Comparison of ENCODE assay signal across 12 cellular contexts in the genomic region with DNA sequence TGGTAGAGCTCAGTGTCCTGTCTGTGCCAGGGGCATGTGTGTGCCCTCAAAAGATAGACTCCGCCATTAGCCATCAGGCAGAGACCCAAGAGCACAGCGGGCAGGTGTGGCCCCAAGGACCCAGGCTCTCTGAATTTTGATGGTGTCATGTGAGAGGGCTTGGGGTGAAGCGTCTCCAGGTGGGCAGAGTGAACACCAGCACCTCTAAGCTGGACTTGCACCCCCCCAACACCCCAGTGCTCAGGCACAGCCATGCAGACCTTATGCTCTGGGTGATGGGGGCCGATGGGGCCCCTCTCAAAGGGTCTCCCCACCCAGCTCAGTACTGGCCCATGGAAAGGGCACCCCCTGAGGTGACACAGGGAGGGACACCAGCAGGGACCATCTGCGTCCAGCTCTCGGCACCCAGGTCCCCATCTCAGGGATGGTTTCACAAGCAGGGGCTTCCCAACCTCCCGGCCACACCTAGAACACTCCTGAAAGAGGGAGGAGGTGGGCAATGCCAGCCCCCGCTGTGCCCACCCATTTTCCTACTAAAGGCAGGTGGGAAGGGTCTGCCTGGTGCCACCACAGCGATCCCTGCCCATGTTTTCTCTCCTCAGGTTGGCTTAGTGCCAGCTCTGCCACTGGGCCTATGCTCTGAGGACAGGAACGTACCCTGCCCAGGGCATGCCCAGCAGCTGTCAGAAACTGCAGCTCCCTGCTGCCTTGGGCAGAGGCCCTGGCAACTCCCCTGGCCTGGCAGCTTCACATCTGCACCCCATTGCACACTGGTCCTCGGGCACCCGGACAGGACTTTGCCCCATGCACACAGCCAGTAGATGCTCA. TPM values are rescaled to one million over a fixed set of nuclear protein-coding genes. Genes with fewer than 3 reads are reported as not detected.
A peak's percentile ranks its signal among the peaks of the same experiment; 100 is the strongest.
DNase-seq lines count a peak whose midpoint lies in the region; ATAC-seq and TF ChIP-seq lines count a peak whose summit lies in the region.
"Had no signal": no experiment of that assay in that cellular context is flagged by ENCODE, and none has a peak within 500 bp of the region (broad histone marks: within the 10 kb centered on the region; RNA-seq: fewer than 3 reads in every experiment).

No MANE protein-coding gene starts in this region.

- no peak overlapping the region for H3K27ac ChIP-seq in CD4-positive, CD25-positive, alpha-beta regulatory T cell (ENCODE audit: insufficient read depth, low read length, poor library complexity, severe bottlenecking)
- no peak overlapping the region for H3K27ac ChIP-seq in PC-9

- H3K27me3 Mint-ChIP-seq in CD4-positive, CD25-positive, alpha-beta regulatory T cell = no peaks in the 10 kb centered on the region

- TF ChIP-seq POLR2A in erythroblast (IDR thresholded peaks at IDR 0.05; ENCODE audit: low read length) = no peak

- H3K4me1 Mint-ChIP-seq in CD4-positive, CD25-positive, alpha-beta regulatory T cell = peaks cover 8 to 65% (median 41%) of the 10 kb centered on the region in 4 donors

- DNase-seq in CD4-positive, CD25-positive, alpha-beta regulatory T cell = no peak
- peak; percentile 11 for DNase-seq in GM13976 (ENCODE audit: low spot score)
- DNase-seq in activated T-cell treated with anti-CD3 and anti-CD28 coated beads, Interleukin-2, amount 50 U/mL, for 48 hours = peak; percentile 18
- no peak for DNase-seq in erythroblast (lab: John Stamatoyannopoulos, UW)
- DNase-seq in PC-9 = no peak
- no peak for DNase-seq in 8988T
- DNase-seq: NCI-H1436 treated with DMSO at 0.1 percent for 48 hours, OCI-M1 had no signal

- in situ Hi-C loops in GM13976 (cut with MboI; ENCODE audit: low sequenced_read_pairs, unreplicated experiment) = no loop called here

- H3K4me3 ChIP-seq in CD4-positive, CD25-positive, alpha-beta regulatory T cell (ENCODE audit: low read depth, low read length) = no peak overlapping the region
- peak overlapping the region; percentile 1 for H3K4me3 ChIP-seq in mononuclear cell (ENCODE audit: low read length)
- no peak overlapping the region for H3K4me3 ChIP-seq in PC-9

- no peaks in the 10 kb centered on the region for H4K20me1 ChIP-seq in PC-9 (ENCODE audit: insufficient read depth)

- no peaks in the 10 kb centered on the region for H3K79me2 ChIP-seq in PC-9 (ENCODE audit: low read depth)

- H3K27ac Mint-ChIP-seq in CD4-positive, CD25-positive, alpha-beta regulatory T cell = peak overlapping the region in 2 of 3 donors; percentile 75 to 95
- H3K27ac Mint-ChIP-seq: memory B cell had no signal

- H3K9me2 ChIP-seq in PC-9 (ENCODE audit: insufficient read depth) = no peaks in the 10 kb centered on the region

- H3K4me1 ChIP-seq in CD4-positive, CD25-positive, alpha-beta regulatory T cell (ENCODE audit: control insufficient read depth, insufficient read depth, low read length, poor library complexity, severe bottlenecking) = peaks cover 50% of the 10 kb centered on the region
- H3K4me1 ChIP-seq in mononuclear cell (ENCODE audit: insufficient read depth, low read length) = peaks cover 77% of the 10 kb centered on the region
- 0 out of 2 replicates have a peak, but pooled peaks cover 7% of the 10 kb centered on the region for H3K4me1 ChIP-seq in PC-9 (replicated peaks; ENCODE audit: insufficient read depth)

- H3K4me2 ChIP-seq in PC-9 = no peak overlapping the region

- peaks cover 10% of the 10 kb centered on the region for H3K36me3 ChIP-seq in CD4-positive, CD25-positive, alpha-beta regulatory T cell (ENCODE audit: control insufficient read depth, insufficient read depth, low read length)
- H3K36me3 ChIP-seq in PC-9 (ENCODE audit: low read depth) = no peaks in the 10 kb centered on the region

- H3K9me3 ChIP-seq in CD4-positive, CD25-positive, alpha-beta regulatory T cell (ENCODE audit: control insufficient read depth in 2 of 2, low read length in 2 of 2) = no peaks in the 10 kb centered on the region
- H3K9me3 ChIP-seq in mononuclear cell (ENCODE audit: low read depth, low read length) (no peaks in the 10 kb centered on the region), PC-9 (ENCODE audit: insufficient read depth, low read depth) (peaks cover 4% of the 10 kb centered on the region; the same call in 1 of the 2 replicates)

- H3K9me3 Mint-ChIP-seq in CD4-positive, CD25-positive, alpha-beta regulatory T cell = peaks cover 0 to 6% (median 4%) of the 10 kb centered on the region in 7 donors

- H3K4me3 Mint-ChIP-seq in CD4-positive, CD25-positive, alpha-beta regulatory T cell = peak overlapping the region in 3 of 4 donors; percentile 58 to 84 (median 73)
- H3K4me3 Mint-ChIP-seq: memory B cell had no signal

- no peaks in the 10 kb centered on the region for H3F3A ChIP-seq in PC-9 (ENCODE audit: insufficient read depth, low read depth)

- BruUV-seq in PC-9 (replicated peaks; lab: Mats Ljungman, UMichigan) = no TSS peak

- no peaks in the 10 kb centered on the region for H3K27me3 ChIP-seq in CD4-positive, CD25-positive, alpha-beta regulatory T cell (ENCODE audit: control insufficient read depth, insufficient read depth, low read length)
- H3K27me3 ChIP-seq in mononuclear cell (ENCODE audit: insufficient read depth, low read length) = no peaks in the 10 kb centered on the region
- H3K27me3 ChIP-seq in PC-9 (ENCODE audit: insufficient read depth, low read depth) = no peaks in the 10 kb centered on the region

- H3K36me3 Mint-ChIP-seq in CD4-positive, CD25-positive, alpha-beta regulatory T cell = no peaks in the 10 kb centered on the region
- H3K36me3 Mint-ChIP-seq: memory B cell had no signal

- ATAC-seq in CD4-positive, CD25-positive, alpha-beta regulatory T cell (ENCODE audit: low read depth in 2 of 2) = no peak

- POLR2A ChIA-PET in PC-9 (lab: Charles Lee; ENCODE audit: unreplicated experiment) = interaction anchor here (0.6 kb wide), 1 partner anchor 1287 kb away, joined by 4 read pairs; no protein-coding TSS in a partner anchor

- no peak for TF ChIP-seq CTCF in GM13976 (IDR thresholded peaks at IDR 0.05; ENCODE audit: borderline replicate concordance, control extremely low read depth, extremely low read depth, insufficient read depth, missing control alignments)
- no peak for TF ChIP-seq CTCF in PC-9 (conservative IDR thresholded peaks at IDR 0.05)

- H2AFZ ChIP-seq in PC-9 = no peak overlapping the region

- intact Hi-C loops in PC-9 (cut with micrococcal nuclease; ENCODE audit: unreplicated experiment) = no loop called here

- CTCF ChIA-PET in PC-9 (lab: Charles Lee) = interaction anchor here (1.2 kb wide), 1 partner anchor 22 kb away, joined by 3 read pairs; no protein-coding TSS in a partner anchor

RNA-seq across cellular contexts. Expression of gene CST7, which starts 3.5 kb away (rescaled TPM):
- total RNA-seq in CD4-positive, CD25-positive, alpha-beta regulatory T cell = 30.7 TPM
- polyA plus RNA-seq in CD4-positive, CD25-positive, alpha-beta regulatory T cell = 100 to 1,000 TPM in 3 of 4 donors, 10 to 100 TPM in 1; 56.7 to 208 (median 161) TPM
- 48.1 TPM for total RNA-seq in mononuclear cell
- total RNA-seq in PC-9 (2021) = not detected in 2 replicates
- total RNA-seq: epithelial cell of proximal tubule, H1 had no signal
- polyA plus RNA-seq: H1 had no signal

RNA-seq across cellular contexts. Expression of gene APMAP, which starts 40.0 kb away (rescaled TPM):
- total RNA-seq in CD4-positive, CD25-positive, alpha-beta regulatory T cell = 28.2 TPM
- polyA plus RNA-seq in CD4-positive, CD25-positive, alpha-beta regulatory T cell = 10 to 100 TPM; 68.4 to 83.2 (median 72.4) TPM
- 34.2 TPM for total RNA-seq in mononuclear cell
- total RNA-seq in PC-9 (2021) = 96.6 and 103 TPM in 2 replicates

Comparison
In these comparisons a context has a peak if more than half of its experiments do, and no peak if none do; other contexts are left out.
1. DNase-seq: peak in GM13976 (single experiment) and activated T-cell treated with anti-CD3 and anti-CD28 coated beads, Interleukin-2, amount 50 U/mL, for 48 hours (2 of 2); none in CD4-positive, CD25-positive, alpha-beta regulatory T cell (0 of 3), erythroblast (0 of 2), PC-9 (0 of 2) and 8988T (single experiment).
2. RNA of gene CST7, which starts 3.5 kb away (total RNA-seq): 48.1 TPM in mononuclear cell (single experiment) and 30.7 TPM in CD4-positive, CD25-positive, alpha-beta regulatory T cell (single experiment); not detected in PC-9; every median in the first group is over 10 times any median in the second.